In genomic region chr20:53551719-53552571, GRCh38 we compare ENCODE assay signal across 1 cellular context.
TF ChIP-seq lines count a peak whose summit lies in the region.
"Not testable (repeated sequence)": the region's sequence is repeated elsewhere in the genome, so short reads cannot be mapped to it uniquely, and the experiment has no call there.

No MANE protein-coding gene starts in this region.

TF ChIP-seq in HepG2, 621 proteins besides CTCF, POLR2A, EP300 and RAD21 (continued from another document and continues in another):
- TF ChIP-seq ZNF292 (CRISPR knock-in tag; IDR thresholded peaks at IDR 0.05; ENCODE audit: borderline replicate concordance, low read depth) (peak; percentile 98), FOXP4 (CRISPR knock-in tag; IDR thresholded peaks at IDR 0.05) (peak; percentile 72), SALL2 (CRISPR knock-in tag; IDR thresholded peaks at IDR 0.05) (peak; percentile 24; the same call in 1 of the 2 replicates), ZNF646 (CRISPR knock-in tag; IDR thresholded peaks at IDR 0.05) (peak; percentile 97), NCOR1 (IDR thresholded peaks at IDR 0.05; ENCODE audit: borderline replicate concordance, low read length) (peak; percentile 79; the same call in 1 of the 2 replicates), SMC3 (IDR thresholded peaks at IDR 0.05; ENCODE audit: low read length) (0 out of 2 replicates have a peak, but pooled peaks have one; percentile 8), DMAP1 (CRISPR knock-in tag; IDR thresholded peaks at IDR 0.05) (peak; percentile 85), WIZ (CRISPR knock-in tag; IDR thresholded peaks at IDR 0.05) (0 out of 2 replicates have a peak, but pooled peaks have one; percentile 82), MEF2D (CRISPR knock-in tag; IDR thresholded peaks at IDR 0.05) (peak; percentile 92), SMAD3 (CRISPR knock-in tag; IDR thresholded peaks at IDR 0.05) (peak; percentile 92), ZNF121 (CRISPR knock-in tag; IDR thresholded peaks at IDR 0.05) (peak; percentile 96), ZSCAN25 (CRISPR knock-in tag; IDR thresholded peaks at IDR 0.05) (0 out of 2 replicates have a peak, but pooled peaks have one; percentile 43), ATF4 (CRISPR knock-in tag; IDR thresholded peaks at IDR 0.05) (0 out of 4 replicates have a peak, but pooled peaks of 1 of the 2 experiments have one; percentile 34), ZNF788 (CRISPR knock-in tag; IDR thresholded peaks at IDR 0.05; ENCODE audit: borderline replicate concordance) (peak; percentile 91; the same call in 1 of the 2 replicates), ZBTB43 (CRISPR knock-in tag; conservative IDR thresholded peaks at IDR 0.05) (peak; percentile 80; the same call in 1 of the 2 replicates), SKIL (CRISPR knock-in tag; IDR thresholded peaks at IDR 0.05; ENCODE audit: borderline replicate concordance) (peak; percentile 43; the same call in 1 of the 2 replicates), ZNF430 (CRISPR knock-in tag; IDR thresholded peaks at IDR 0.05) (peak; percentile 67), ZNF639 (CRISPR knock-in tag; conservative IDR thresholded peaks at IDR 0.05) (peak; percentile 68), ZNF383 (CRISPR knock-in tag; IDR thresholded peaks at IDR 0.05; ENCODE audit: borderline replicate concordance) (peak; percentile 58; the same call in 1 of the 2 replicates), ZNF34 (CRISPR knock-in tag; IDR thresholded peaks at IDR 0.05; ENCODE audit: borderline replicate concordance) (0 out of 2 replicates have a peak, but pooled peaks have one; percentile 60), ZNF281 (CRISPR knock-in tag; IDR thresholded peaks at IDR 0.05; ENCODE audit: borderline replicate concordance) (peak; percentile 28; the same call in 1 of the 2 replicates), ZBTB38 (CRISPR knock-in tag; IDR thresholded peaks at IDR 0.05) (peak; percentile 51; the same call in 1 of the 2 replicates), ZNF317 (CRISPR knock-in tag; IDR thresholded peaks at IDR 0.05) (0 out of 2 replicates have a peak, but pooled peaks have one; percentile 18), REPIN1 (CRISPR knock-in tag; IDR thresholded peaks at IDR 0.05; ENCODE audit: borderline replicate concordance, low read depth) (peak; percentile 86; the same call in 1 of the 2 replicates), JUN (CRISPR knock-in tag; IDR thresholded peaks at IDR 0.05) (0 out of 2 replicates have a peak, but pooled peaks have one; percentile 18), THRA (CRISPR knock-in tag; IDR thresholded peaks at IDR 0.05; ENCODE audit: borderline replicate concordance) (peak; percentile 77), GATA4 (IDR thresholded peaks at IDR 0.05; ENCODE audit: borderline replicate concordance, low read depth) (peak; percentile 65; the same call in 1 of the 2 replicates), PITX1 (CRISPR knock-in tag; IDR thresholded peaks at IDR 0.05) (peak; percentile 86), ADNP (CRISPR knock-in tag; IDR thresholded peaks at IDR 0.05) (peak; percentile 96), ATF2 (CRISPR knock-in tag; IDR thresholded peaks at IDR 0.05) (peak; percentile 87), TAF1 (CRISPR knock-in tag; IDR thresholded peaks at IDR 0.05) (peak; percentile 70), KDM4B (CRISPR knock-in tag; IDR thresholded peaks at IDR 0.05) (peak; percentile 65; the same call in 1 of the 2 replicates), PPARG (CRISPR knock-in tag; conservative IDR thresholded peaks at IDR 0.05) (peak; percentile 71), ETV6 (CRISPR knock-in tag; conservative IDR thresholded peaks at IDR 0.05) (peak; percentile 89; the same call in 1 of the 2 replicates), MZF1 (CRISPR knock-in tag; IDR thresholded peaks at IDR 0.05; ENCODE audit: borderline replicate concordance) (0 out of 2 replicates have a peak, but pooled peaks have one; percentile 12), ZNF143 (CRISPR knock-in tag; IDR thresholded peaks at IDR 0.05) (peak; percentile 15; the same call in 1 of the 2 replicates), FOSL2 (CRISPR knock-in tag; IDR thresholded peaks at IDR 0.05) (peak; percentile 71), ZFP36L1 (CRISPR knock-in tag; IDR thresholded peaks at IDR 0.05) (peak; percentile 39; the same call in 1 of the 2 replicates), CBX2 (CRISPR knock-in tag; IDR thresholded peaks at IDR 0.05; ENCODE audit: low read depth) (peak; percentile 8; the same call in 1 of the 2 replicates)
- TF ChIP-seq CBX2 (IDR thresholded peaks at IDR 0.05; ENCODE audit: low read depth, low read length) = not testable (repeated sequence)
